Comparison of ENCODE assay signal across 9 cellular contexts in genomic region chr9:133349965-133350624, GRCh38. TPM values are rescaled to one million over a fixed set of nuclear protein-coding genes. Genes with fewer than 3 reads are reported as not detected.
DNase-seq lines count a peak whose midpoint lies in the region; ATAC-seq, FAIRE-seq and TF ChIP-seq lines count a peak whose summit lies in the region.
"Had no signal": no experiment of that assay in that cellular context is flagged by ENCODE, and none has a peak within 500 bp of the region (broad histone marks: within the 10 kb centered on the region; RNA-seq: fewer than 3 reads in every experiment).

No MANE protein-coding gene starts in this region.

- no peaks in the 10 kb centered on the region for H3K9me3 ChIP-seq in CD8-positive, alpha-beta T cell (ENCODE audit: low read length)
- H3K9me3 ChIP-seq in HUES64 (ENCODE audit: insufficient read depth, low read depth, low read length) (no peaks in the 10 kb centered on the region), adipocyte (ENCODE audit: control insufficient read depth, low read length) (no peaks in the 10 kb centered on the region), mucosa of stomach (ENCODE audit: control insufficient read depth, low read length) (no peaks in the 10 kb centered on the region), upper lobe of right lung (no peaks in the 10 kb centered on the region), neuronal stem cell (replicated peaks in 1 of 2; ENCODE audit: control insufficient read depth in 2 of 2, insufficient read depth in 1 of 2, low read depth in 1 of 2, low read length in 2 of 2) (peaks cover 0 to 5% of the 10 kb centered on the region in 2 donors)

- H3K9ac ChIP-seq in HUES64 (ENCODE audit: low read depth, low read length) (peak overlapping the region; percentile 100), adipocyte (ENCODE audit: low read length) (peak overlapping the region; percentile 99), mucosa of stomach (ENCODE audit: low read length) (peak overlapping the region; percentile 96), neuronal stem cell (ENCODE audit: low read depth, low read length, poor library complexity) (no peak overlapping the region)

- TF ChIP-seq POLR2A in H54 (IDR thresholded peaks at IDR 0.05; ENCODE audit: low read depth, low read length) = no peak

- no peak overlapping the region for H3K27ac ChIP-seq in CD8-positive, alpha-beta T cell (ENCODE audit: low read depth, low read length)
- H3K27ac ChIP-seq in HUES64 (ENCODE audit: low read depth, low read length) (peak overlapping the region; percentile 97; the same call in 1 of the 2 replicates), upper lobe of right lung (no peak overlapping the region), neuronal stem cell (replicated peaks; ENCODE audit: low read length) (no peak overlapping the region)

- H3K4me3 ChIP-seq in CD8-positive, alpha-beta T cell (ENCODE audit: low read depth, low read length) = no peak overlapping the region
- peak overlapping the region; percentile 89 for H3K4me3 ChIP-seq in HUES64 (ENCODE audit: low read length)
- peak overlapping the region; percentile 98 for H3K4me3 ChIP-seq in adipocyte (ENCODE audit: low read length)
- H3K4me3 ChIP-seq in mucosa of stomach (ENCODE audit: low read length) = no peak overlapping the region
- H3K4me3 ChIP-seq in upper lobe of right lung = no peak overlapping the region
- H3K4me3 ChIP-seq in neuronal stem cell (ENCODE audit: low read length in 2 of 2) = peak overlapping the region in 1 of 2 donors; percentile 100

- H2BK12ac ChIP-seq in neuronal stem cell (ENCODE audit: low read length) = no peak overlapping the region

- H4K8ac ChIP-seq in neuronal stem cell (ENCODE audit: low read depth, low read length) = no peak overlapping the region

- no peak overlapping the region for H3K4ac ChIP-seq in neuronal stem cell (ENCODE audit: low read length)

- no peak overlapping the region for H2AFZ ChIP-seq in neuronal stem cell (ENCODE audit: low read length)

- peaks cover 43% of the 10 kb centered on the region for H3K4me1 Mint-ChIP-seq in CD8-positive, alpha-beta T cell (ENCODE audit: low read depth)

- no peak overlapping the region for H3K18ac ChIP-seq in neuronal stem cell (ENCODE audit: low read length)

- H2BK15ac ChIP-seq in neuronal stem cell (ENCODE audit: low read length) = no peak overlapping the region

- TF ChIP-seq CTCF in CD8-positive, alpha-beta T cell (IDR thresholded peaks at IDR 0.05) = no peak
- no peak for TF ChIP-seq CTCF in upper lobe of right lung (IDR thresholded peaks at IDR 0.05)

- H3K14ac ChIP-seq in neuronal stem cell (ENCODE audit: low read length) = no peak overlapping the region

- no peak overlapping the region for H3K4me2 ChIP-seq in neuronal stem cell (ENCODE audit: insufficient read depth, low read length, poor library complexity, severe bottlenecking)

- no peak for DNase-seq in CD8-positive, alpha-beta T cell
- DNase-seq in adipocyte (ENCODE audit: low read depth) = no peak
- no peak for DNase-seq in putamen (ENCODE audit: low spot score)
- no peak for DNase-seq in upper lobe of right lung
- no peak for DNase-seq in H54 (ENCODE audit: insufficient read length, low spot score)
- no peak for DNase-seq in neuronal stem cell (ENCODE audit: low spot score)
- DNase-seq: HCEC 1CT had no signal

- no peak overlapping the region for H4K91ac ChIP-seq in neuronal stem cell (ENCODE audit: low read depth, low read length, poor library complexity)

- no peaks in the 10 kb centered on the region for H3K9me3 Mint-ChIP-seq in CD8-positive, alpha-beta T cell

- FAIRE-seq in H54 (lab: Jason Lieb, UNC) = no peak

- H2BK5ac ChIP-seq in neuronal stem cell (ENCODE audit: low read length) = no peak overlapping the region

- CTCF ChIA-PET in CD8-positive, alpha-beta T cell (lab: Charles Lee) = interaction anchor here (0.6 to 5.6 kb wide), 5 partner anchors 8 to 21 kb away, joined by 4 to 25 read pairs (median 5); no protein-coding TSS in a partner anchor

- no peaks in the 10 kb centered on the region for H3K27me3 Mint-ChIP-seq in CD8-positive, alpha-beta T cell (ENCODE audit: low read depth)

- peak overlapping the region; percentile 70 for H3K27ac Mint-ChIP-seq in CD8-positive, alpha-beta T cell

- peak overlapping the region; percentile 18 for H3K4me3 Mint-ChIP-seq in CD8-positive, alpha-beta T cell

- peaks cover 67% of the 10 kb centered on the region for H3K36me3 Mint-ChIP-seq in CD8-positive, alpha-beta T cell

- H3K27me3 ChIP-seq in CD8-positive, alpha-beta T cell (ENCODE audit: insufficient read depth, low read length) = no peaks in the 10 kb centered on the region
- no peaks in the 10 kb centered on the region for H3K27me3 ChIP-seq in HUES64 (ENCODE audit: insufficient read depth, low read length)
- H3K27me3 ChIP-seq in adipocyte (replicated peaks; ENCODE audit: control insufficient read depth, insufficient read depth, low read length) = no peaks in the 10 kb centered on the region
- no peaks in the 10 kb centered on the region for H3K27me3 ChIP-seq in mucosa of stomach (ENCODE audit: control insufficient read depth, insufficient read depth, low read length)
- H3K27me3 ChIP-seq in upper lobe of right lung = no peaks in the 10 kb centered on the region
- no peaks in the 10 kb centered on the region for H3K27me3 ChIP-seq in neuronal stem cell (ENCODE audit: control insufficient read depth in 3 of 3, insufficient read depth in 3 of 3, low read depth in 1 of 3, low read length in 3 of 3)

- POLR2A ChIA-PET in CD8-positive, alpha-beta T cell (lab: Charles Lee) = interaction anchor here (0.9 to 1.5 kb wide), 2 partner anchors 9 to 25 kb away, joined by 3 to 4 read pairs; no protein-coding TSS in a partner anchor

- H2AK5ac ChIP-seq in neuronal stem cell (ENCODE audit: low read depth, low read length) = no peak overlapping the region

- 89% methylated on average over 15 of the region's 15 CpGs for WGBS in HUES64
- WGBS in neuronal stem cell (ENCODE audit: extremely low coverage in 2 of 2, insufficient read length in 2 of 2, insufficient replicate concordance in 1 of 2), 2 donors = no CpG with 5 or more reads among the region's 15 CpGs

- peaks cover 26% of the 10 kb centered on the region for H3K4me1 ChIP-seq in CD8-positive, alpha-beta T cell (ENCODE audit: insufficient read depth, low read length)
- peaks cover 7% of the 10 kb centered on the region for H3K4me1 ChIP-seq in HUES64 (ENCODE audit: insufficient read depth, low read length)
- peaks cover 45% of the 10 kb centered on the region for H3K4me1 ChIP-seq in adipocyte (ENCODE audit: control insufficient read depth, insufficient read depth, low read length)
- peaks cover 27% of the 10 kb centered on the region for H3K4me1 ChIP-seq in mucosa of stomach (ENCODE audit: control insufficient read depth, insufficient read depth, low read length)
- peaks cover 25% of the 10 kb centered on the region for H3K4me1 ChIP-seq in upper lobe of right lung
- peaks cover 7 to 15% of the 10 kb centered on the region in 2 donors for H3K4me1 ChIP-seq in neuronal stem cell (ENCODE audit: control insufficient read depth in 2 of 2, insufficient read depth in 1 of 2, low read depth in 1 of 2, low read length in 2 of 2)

- H2BK120ac ChIP-seq in neuronal stem cell (ENCODE audit: low read depth, low read length) = no peak overlapping the region

- no peak for ATAC-seq in CD8-positive, alpha-beta T cell
- ATAC-seq in upper lobe of right lung = no peak

- intact Hi-C loops in CD8-positive, alpha-beta T cell (cut with DNase I, micrococcal nuclease) = loop anchor here (2.0 to 10.0 kb wide), 3 partner anchors 203 to 785 kb away; partner anchors contain the start of genes TSC1 (in 1 of the 2) and WDR5 (in 1 of the 2)
- intact Hi-C loops in upper lobe of right lung (cut with DNase I) = no loop called here

- peaks cover 24% of the 10 kb centered on the region for H3K79me1 ChIP-seq in neuronal stem cell (ENCODE audit: low read depth, low read length)

- peaks cover 44% of the 10 kb centered on the region for H3K36me3 ChIP-seq in CD8-positive, alpha-beta T cell (ENCODE audit: insufficient read depth, low read length)
- peaks cover 68% of the 10 kb centered on the region for H3K36me3 ChIP-seq in HUES64 (ENCODE audit: insufficient read depth, low read length)
- peaks cover 52% of the 10 kb centered on the region for H3K36me3 ChIP-seq in adipocyte (ENCODE audit: control insufficient read depth, insufficient read depth, low read length, severe bottlenecking)
- peaks cover 40% of the 10 kb centered on the region for H3K36me3 ChIP-seq in mucosa of stomach (ENCODE audit: control insufficient read depth, insufficient read depth, low read length)
- peaks cover 62% of the 10 kb centered on the region for H3K36me3 ChIP-seq in upper lobe of right lung
- H3K36me3 ChIP-seq in neuronal stem cell (replicated peaks in 1 of 2; ENCODE audit: control insufficient read depth in 2 of 2, insufficient read depth in 2 of 2, low read length in 2 of 2) = peaks cover 54 to 74% of the 10 kb centered on the region in 2 donors

- H3K23ac ChIP-seq in neuronal stem cell (ENCODE audit: low read depth, low read length, poor library complexity) = no peak overlapping the region

RNA-seq across cellular contexts. Expression of gene RPL7A, which starts 2.1 kb away (rescaled TPM):
- total RNA-seq in CD8-positive, alpha-beta T cell = 1,000 to 10,000 TPM; 2,612 to 2,623 TPM
- 2,022 TPM for polyA plus RNA-seq in HUES64 (2013, experiment 1 of 2)
- 2,280 TPM for polyA plus RNA-seq in HUES64 (2013, experiment 2 of 2)
- 1,380 TPM for total RNA-seq in upper lobe of right lung
- polyA plus RNA-seq in neuronal stem cell (2013, experiment 1 of 2) = 3,338 TPM
- 3,301 TPM for polyA plus RNA-seq in neuronal stem cell (2013, experiment 2 of 2)

RNA-seq across cellular contexts. Expression of gene MED22, which starts 2.2 kb away (rescaled TPM):
- total RNA-seq in CD8-positive, alpha-beta T cell = 10 to 100 TPM; 17.8 to 21.2 TPM
- polyA plus RNA-seq in HUES64 (2013, experiment 1 of 2) = 57.6 TPM
- 43.9 TPM for polyA plus RNA-seq in HUES64 (2013, experiment 2 of 2)
- 25.8 TPM for total RNA-seq in upper lobe of right lung
- 34.2 TPM for polyA plus RNA-seq in neuronal stem cell (2013, experiment 1 of 2)
- polyA plus RNA-seq in neuronal stem cell (2013, experiment 2 of 2) = 35.9 TPM

RNA-seq across cellular contexts. Expression of gene SURF1, which starts 6.2 kb away (rescaled TPM):
- 10 to 100 TPM; 34.3 to 36.8 TPM for total RNA-seq in CD8-positive, alpha-beta T cell
- polyA plus RNA-seq in HUES64 (2013, experiment 1 of 2) = 28.1 TPM
- 33.2 TPM for polyA plus RNA-seq in HUES64 (2013, experiment 2 of 2)
- total RNA-seq in upper lobe of right lung = 43.9 TPM
- polyA plus RNA-seq in neuronal stem cell (2013, experiment 1 of 2) = 34.2 TPM
- polyA plus RNA-seq in neuronal stem cell (2013, experiment 2 of 2) = 33.7 TPM

RNA-seq across cellular contexts. Expression of gene SURF2, which starts 6.3 kb away (rescaled TPM):
- total RNA-seq in CD8-positive, alpha-beta T cell = 10 to 100 TPM; 18.6 to 21.9 TPM
- polyA plus RNA-seq in HUES64 (2013, experiment 1 of 2) = 45.2 TPM
- 34.4 TPM for polyA plus RNA-seq in HUES64 (2013, experiment 2 of 2)
- 12.0 TPM for total RNA-seq in upper lobe of right lung
- polyA plus RNA-seq in neuronal stem cell (2013, experiment 1 of 2) = 22.0 TPM
- 22.0 TPM for polyA plus RNA-seq in neuronal stem cell (2013, experiment 2 of 2)

RNA-seq across cellular contexts. Expression of gene SURF6, which starts 14.1 kb away (rescaled TPM):
- 10 to 100 TPM; 17.0 to 17.8 TPM for total RNA-seq in CD8-positive, alpha-beta T cell
- polyA plus RNA-seq in HUES64 (2013, experiment 1 of 2) = 28.4 TPM
- 23.1 TPM for polyA plus RNA-seq in HUES64 (2013, experiment 2 of 2)
- 15.9 TPM for total RNA-seq in upper lobe of right lung
- 11.6 TPM for polyA plus RNA-seq in neuronal stem cell (2013, experiment 1 of 2)
- polyA plus RNA-seq in neuronal stem cell (2013, experiment 2 of 2) = 11.5 TPM

Comparison
In these comparisons a context has a peak if more than half of its experiments do, and no peak if none do; other contexts are left out.
1. H3K4me3 ChIP-seq: peak in HUES64 (single experiment) and adipocyte (single experiment); none in CD8-positive, alpha-beta T cell (single experiment), mucosa of stomach (single experiment) and upper lobe of right lung (single experiment).